9 cellular contexts compared by ENCODE assay signal in genomic region chr9:95049761-95050160, GRCh38.
DNase-seq lines count a peak whose midpoint lies in the region; ATAC-seq and TF ChIP-seq lines count a peak whose summit lies in the region.
"Had no signal": no experiment of that assay in that cellular context is flagged by ENCODE, and none has a peak within 500 bp of the region (broad histone marks: within the 10 kb centered on the region; RNA-seq: fewer than 3 reads in every experiment).

No MANE protein-coding gene starts in this region.

- no peaks in the 10 kb centered on the region for H3K9me2 ChIP-seq in GM23248 (ENCODE audit: insufficient read depth)

- peaks cover 36% of the 10 kb centered on the region; the same call in 1 of the 2 replicates for H3K36me3 ChIP-seq in GM23248 (ENCODE audit: low read depth)
- no peaks in the 10 kb centered on the region for H3K36me3 ChIP-seq in gastrocnemius medialis

- TF ChIP-seq CTCF in VCaP (conservative IDR thresholded peaks at IDR 0.05) (no peak), gastrocnemius medialis (IDR thresholded peaks at IDR 0.05 in 4 of 5, conservative IDR thresholded peaks at IDR 0.05 in 1 of 5) (no peak)

- H4K20me1 ChIP-seq in GM23248 (ENCODE audit: insufficient read depth), result peaks cover 13% of the 10 kb centered on the region; the same call in 1 of the 2 replicates

- TF ChIP-seq POLR2A in gastrocnemius medialis (IDR thresholded peaks at IDR 0.05), result no peak

- ATAC-seq in right cardiac atrium (peak in 1 of 2 donors; percentile 32), gastrocnemius medialis (no peak), GM19463 (IDR thresholded peaks at IDR 0.05; ENCODE audit: unreplicated experiment) (no peak), HG03442 (IDR thresholded peaks at IDR 0.05; ENCODE audit: unreplicated experiment) (no peak)

- peaks cover 85% of the 10 kb centered on the region for H3F3A ChIP-seq in GM23248 (ENCODE audit: insufficient read depth)

- DNase-seq in GM23248, result peak; percentile 25
- no peak for DNase-seq in right cardiac atrium
- no peak for DNase-seq in gastrocnemius medialis
- no peak for DNase-seq in SKM-1 treated with dmso at 0.1 percent for 144 hours (lab: John Stamatoyannopoulos, UW; ENCODE audit: unreplicated experiment)
- DNase-seq in nucleus accumbens (lab: John Stamatoyannopoulos, UW), result no peak
- DNase-seq: EL had no signal

- H3K27ac ChIP-seq in GM23248 (peak overlapping the region; percentile 78), VCaP (peak overlapping the region; percentile 69), right cardiac atrium (ENCODE audit: low read length) (no peak overlapping the region), gastrocnemius medialis (peak overlapping the region; percentile 91 to 96 (median 92))

- H3K4me2 ChIP-seq in GM23248 (ENCODE audit: unreplicated experiment), result peak overlapping the region; percentile 93

- 70 to 74% methylated on average over 6 of the region's 6 CpGs for WGBS in GM23248 (ENCODE audit: low coverage in 1 of 2, low lambda C conversion rate in 2 of 2, missing lambda C conversion rate in 2 of 2), 2 experiments
- WGBS in right cardiac atrium, result 40% methylated on average over 6 of the region's 6 CpGs

- H2AFZ ChIP-seq in GM23248, result no peak overlapping the region

- H3K9ac ChIP-seq in GM23248, result peak overlapping the region; percentile 87

- peak overlapping the region; percentile 79 for H3K4me3 ChIP-seq in GM23248
- peak overlapping the region; percentile 33 for H3K4me3 ChIP-seq in right cardiac atrium (ENCODE audit: low read length)
- H3K4me3 ChIP-seq in gastrocnemius medialis, result peak overlapping the region in 3 of 4 donors; percentile 32 to 64 (median 63)

- H3K27me3 ChIP-seq in GM23248 (replicated peaks; ENCODE audit: insufficient read depth) (no peaks in the 10 kb centered on the region), right cardiac atrium (ENCODE audit: control insufficient read depth, insufficient read depth) (no peaks in the 10 kb centered on the region), gastrocnemius medialis (no peaks in the 10 kb centered on the region)

- no peaks in the 10 kb centered on the region for H3K9me3 ChIP-seq in GM23248 (ENCODE audit: low read depth)
- no peaks in the 10 kb centered on the region for H3K9me3 ChIP-seq in right cardiac atrium (ENCODE audit: control insufficient read depth, low read length)
- H3K9me3 ChIP-seq in gastrocnemius medialis, result no peaks in the 10 kb centered on the region

- H3K4me1 ChIP-seq in GM23248 (ENCODE audit: insufficient read depth) (peaks cover 73% of the 10 kb centered on the region), right cardiac atrium (ENCODE audit: control insufficient read depth, insufficient read depth, low read length) (no peaks in the 10 kb centered on the region), gastrocnemius medialis (peaks cover 74 to 76% of the 10 kb centered on the region in 2 donors)

- H3K79me2 ChIP-seq in GM23248 (ENCODE audit: insufficient read depth), result peaks cover 100% of the 10 kb centered on the region

- intact Hi-C loops in right cardiac atrium (cut with DNase I), result loop anchor here in 1 of 4 donors (10.0 kb wide), 1 partner anchor 45 kb away; no protein-coding TSS in a partner anchor
- intact Hi-C loops in gastrocnemius medialis (cut with DNase I; ENCODE audit: low total_unique reads), result loop anchor here (2.0 kb wide), 1 partner anchor 45 kb away; no protein-coding TSS in a partner anchor

- in situ Hi-C loops in GM23248 (cut with MboI), result no loop called here
- in situ Hi-C loops in gastrocnemius medialis (cut with MboI; ENCODE audit: low sequenced_read_pairs in 4 of 4), result loop anchor here in 1 of 4 donors (25.0 kb wide), 1 partner anchor 262 kb away; no protein-coding TSS in a partner anchor
